Comparison of ENCODE assay signal across 1 cellular context in genomic region chr2:113198790-113199612, GRCh38.
TF ChIP-seq lines count a peak whose summit lies in the region.

No MANE protein-coding gene starts in this region.

TF ChIP-seq in HepG2, 621 proteins besides CTCF, POLR2A, EP300 and RAD21 (continued from another document and continues in another):
- TF ChIP-seq ATF5 (CRISPR knock-in tag; IDR thresholded peaks at IDR 0.05; ENCODE audit: low read depth) (0 out of 2 replicates have a peak, but pooled peaks have one; percentile 57), RCOR2 (CRISPR knock-in tag; IDR thresholded peaks at IDR 0.05) (0 out of 2 replicates have a peak, but pooled peaks have one; percentile 16), USF2 (IDR thresholded peaks at IDR 0.05; ENCODE audit: low read depth, low read length) (no peak), USF2 (CRISPR knock-in tag; IDR thresholded peaks at IDR 0.05; ENCODE audit: borderline replicate concordance) (no peak; the same call in 1 of the 2 replicates), ZNF775 (CRISPR knock-in tag; IDR thresholded peaks at IDR 0.05; ENCODE audit: borderline replicate concordance) (no peak; the same call in 1 of the 2 replicates), HDAC2 (CRISPR knock-in tag; IDR thresholded peaks at IDR 0.05) (peak; percentile 65; the same call in 1 of the 2 replicates), ZSCAN22 (CRISPR knock-in tag; IDR thresholded peaks at IDR 0.05) (peak; percentile 54; the same call in 1 of the 2 replicates), ZNF687 (CRISPR knock-in tag; IDR thresholded peaks at IDR 0.05) (peak; percentile 94), ZNF552 (CRISPR knock-in tag; IDR thresholded peaks at IDR 0.05; ENCODE audit: borderline replicate concordance) (peak; percentile 69; the same call in 1 of the 2 replicates), KLF13 (CRISPR knock-in tag; IDR thresholded peaks at IDR 0.05) (0 out of 2 replicates have a peak, but pooled peaks have one; percentile 45), NFAT5 (CRISPR knock-in tag; IDR thresholded peaks at IDR 0.05) (peak; percentile 58; the same call in 1 of the 2 replicates), PAX8 (CRISPR knock-in tag; IDR thresholded peaks at IDR 0.05; ENCODE audit: borderline replicate concordance) (no peak), NPAS2 (CRISPR knock-in tag; IDR thresholded peaks at IDR 0.05; ENCODE audit: borderline replicate concordance) (no peak), ZNF674 (CRISPR knock-in tag; IDR thresholded peaks at IDR 0.05; ENCODE audit: low read depth) (no peak; the same call in 1 of the 2 replicates), ZNF143 (CRISPR knock-in tag; IDR thresholded peaks at IDR 0.05) (no peak), ZNF784 (CRISPR knock-in tag; IDR thresholded peaks at IDR 0.05; ENCODE audit: borderline replicate concordance) (peak; percentile 78), ZSCAN30 (CRISPR knock-in tag; IDR thresholded peaks at IDR 0.05) (no peak), TERF1 (CRISPR knock-in tag; IDR thresholded peaks at IDR 0.05) (no peak), TFAP4 (IDR thresholded peaks at IDR 0.05; ENCODE audit: borderline replicate concordance, low read depth) (no peak), ZNF136 (CRISPR knock-in tag; IDR thresholded peaks at IDR 0.05; ENCODE audit: low read depth) (peak; percentile 49; the same call in 1 of the 2 replicates), GLMP (CRISPR knock-in tag; IDR thresholded peaks at IDR 0.05; ENCODE audit: borderline replicate concordance) (no peak), ZNF264 (CRISPR knock-in tag; IDR thresholded peaks at IDR 0.05) (no peak), ZNF33A (CRISPR knock-in tag; IDR thresholded peaks at IDR 0.05; ENCODE audit: borderline replicate concordance) (no peak), POGZ (CRISPR knock-in tag; IDR thresholded peaks at IDR 0.05) (peak; percentile 43; the same call in 1 of the 2 replicates), FOXO1 (CRISPR knock-in tag; IDR thresholded peaks at IDR 0.05) (no peak; the same call in 1 of the 2 replicates), MBNL3 (CRISPR knock-in tag; conservative IDR thresholded peaks at IDR 0.05) (no peak; the same call in 1 of the 2 replicates), CREB3 (CRISPR knock-in tag; IDR thresholded peaks at IDR 0.05) (no peak), MTERF4 (CRISPR knock-in tag; IDR thresholded peaks at IDR 0.05) (peak; percentile 73; the same call in 1 of the 2 replicates), ZKSCAN8 (CRISPR knock-in tag; IDR thresholded peaks at IDR 0.05; ENCODE audit: borderline replicate concordance) (peak; percentile 25; the same call in 1 of the 2 replicates), SOX13 (IDR thresholded peaks at IDR 0.05) (no peak), SOX13 (CRISPR knock-in tag; conservative IDR thresholded peaks at IDR 0.05 in 1 of 2, IDR thresholded peaks at IDR 0.05 in 1 of 2) (peak in 1 of 2 experiments; percentile 20; a peak in 2 of 4 replicates), TAF1 (CRISPR knock-in tag; IDR thresholded peaks at IDR 0.05) (peak; percentile 76), ZNF337 (CRISPR knock-in tag; IDR thresholded peaks at IDR 0.05; ENCODE audit: borderline replicate concordance, low read depth) (peak; percentile 95), PRMT3 (CRISPR knock-in tag; IDR thresholded peaks at IDR 0.05; ENCODE audit: borderline replicate concordance, low read depth) (no peak; the same call in 1 of the 2 replicates), ATF4 (CRISPR knock-in tag; IDR thresholded peaks at IDR 0.05) (no peak; a peak in 1 of 4 replicates)
